Comparison of ENCODE assay signal across 20 cellular contexts in the genomic region with DNA sequence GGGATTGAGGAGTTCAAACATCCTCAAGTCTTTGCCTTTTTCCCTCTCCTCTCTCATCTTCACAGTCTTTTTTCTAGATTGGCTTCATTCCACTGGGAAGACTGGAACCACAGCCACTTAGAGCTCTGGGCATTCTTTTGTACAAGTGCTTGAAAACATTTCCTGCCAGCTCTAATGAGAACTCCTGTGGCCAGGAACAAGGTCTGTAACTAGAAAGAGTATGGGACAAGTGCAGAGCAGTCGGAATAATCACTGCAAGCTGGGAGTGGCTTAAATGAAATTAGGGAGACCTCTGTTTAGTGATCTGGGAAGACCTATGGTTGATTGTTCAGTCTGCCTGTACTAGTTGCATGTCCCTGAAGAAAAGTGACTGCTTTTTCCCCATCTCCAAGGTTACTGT. TPM values are rescaled to one million over a fixed set of nuclear protein-coding genes. Genes with fewer than 3 reads are reported as not detected.
A peak's percentile ranks its signal among the peaks of the same experiment; 100 is the strongest.
DNase-seq lines count a peak whose midpoint lies in the region; ATAC-seq, FAIRE-seq and TF ChIP-seq lines count a peak whose summit lies in the region.
"Had no signal": no experiment of that assay in that cellular context is flagged by ENCODE, and none has a peak within 500 bp of the region (broad histone marks: within the 10 kb centered on the region; RNA-seq: fewer than 3 reads in every experiment).

No MANE protein-coding gene starts in this region.

- H3K9me3 ChIP-seq in A673 (ENCODE audit: low read depth, low read length, poor library complexity, severe bottlenecking) (no peaks in the 10 kb centered on the region), astrocyte (ENCODE audit: insufficient read depth, low read depth, low read length) (no peaks in the 10 kb centered on the region), GM23248 (ENCODE audit: low read depth) (no peaks in the 10 kb centered on the region), spleen (no peaks in the 10 kb centered on the region)

- FAIRE-seq in astrocyte (lab: Jason Lieb, UNC), result no peak
- FAIRE-seq: GM12891, GM19239 had no signal

- WGBS in GM23248 (ENCODE audit: low coverage in 1 of 2, low lambda C conversion rate in 2 of 2, missing lambda C conversion rate in 2 of 2), 2 experiments, result 74 to 90% methylated on average over 1 of the region's 1 CpG
- WGBS in spleen, 5 donors, result 57 to 85% (median 73%) methylated on average over 1 of the region's 1 CpG

- TF ChIP-seq CTCF in A673 (conservative IDR thresholded peaks at IDR 0.05; ENCODE audit: low read depth, low read length) (no peak), GM23338 (conservative IDR thresholded peaks at IDR 0.05; ENCODE audit: low read depth in 2 of 2) (no peak), astrocyte (IDR thresholded peaks at IDR 0.05; ENCODE audit: insufficient read depth, low read depth, low read length) (no peak), spleen (IDR thresholded peaks at IDR 0.05 in 8 of 11, conservative IDR thresholded peaks at IDR 0.05 in 3 of 11) (no peak), HFFc6 (IDR thresholded peaks at IDR 0.05) (no peak)

- H3K36me3 ChIP-seq in A673 (ENCODE audit: insufficient read depth, low read length, poor library complexity, severe bottlenecking) (no peaks in the 10 kb centered on the region), GM23338 (ENCODE audit: insufficient read depth) (no peaks in the 10 kb centered on the region), astrocyte (ENCODE audit: insufficient read depth, low read length) (no peaks in the 10 kb centered on the region), GM23248 (ENCODE audit: low read depth) (no peaks in the 10 kb centered on the region), spleen (no peaks in the 10 kb centered on the region)

- no peaks in the 10 kb centered on the region for H3K36me3 Mint-ChIP-seq in GM23338 (ENCODE audit: low read depth)
- no peaks in the 10 kb centered on the region for H3K36me3 Mint-ChIP-seq in astrocyte (ENCODE audit: low read depth, unreplicated experiment)
- no peaks in the 10 kb centered on the region for H3K36me3 Mint-ChIP-seq in HFFc6 (ENCODE audit: low read depth)

- H3K4me1 ChIP-seq in A673 (ENCODE audit: insufficient read depth, low read length, poor library complexity, severe bottlenecking) (no peaks in the 10 kb centered on the region), GM23338 (ENCODE audit: insufficient read depth) (no peaks in the 10 kb centered on the region), astrocyte (ENCODE audit: insufficient read depth, low read length) (no peaks in the 10 kb centered on the region), GM23248 (ENCODE audit: insufficient read depth) (no peaks in the 10 kb centered on the region), spleen (no peaks in the 10 kb centered on the region)

- no peak overlapping the region for H3K4me2 ChIP-seq in GM23338
- no peak overlapping the region for H3K4me2 ChIP-seq in astrocyte (ENCODE audit: low read length)
- no peak overlapping the region for H3K4me2 ChIP-seq in GM23248 (ENCODE audit: unreplicated experiment)

- no peaks in the 10 kb centered on the region for H3K27me3 Mint-ChIP-seq in GM23338 (ENCODE audit: insufficient read depth, low read depth, poor library complexity)
- H3K27me3 Mint-ChIP-seq in astrocyte (ENCODE audit: low read depth, unreplicated experiment), result no peaks in the 10 kb centered on the region
- peaks cover 16% of the 10 kb centered on the region for H3K27me3 Mint-ChIP-seq in HFFc6 (ENCODE audit: insufficient read depth)

- in situ Hi-C loops in GM23248 (cut with MboI), result no loop called here

- no peak overlapping the region for H2AFZ ChIP-seq in GM23338
- no peak overlapping the region for H2AFZ ChIP-seq in astrocyte (ENCODE audit: low read depth, low read length)
- H2AFZ ChIP-seq in GM23248, result no peak overlapping the region

- H3K27ac ChIP-seq in A673 (ENCODE audit: low read depth, low read length, poor library complexity, severe bottlenecking), result no peak overlapping the region
- no peak overlapping the region for H3K27ac ChIP-seq in GM23338 (ENCODE audit: low read depth)
- H3K27ac ChIP-seq in astrocyte (ENCODE audit: low read depth, low read length), result no peak overlapping the region
- H3K27ac ChIP-seq in GM23248, result no peak overlapping the region
- no peak overlapping the region for H3K27ac ChIP-seq in spleen

- BruUV-seq in A673 (replicated peaks; lab: Mats Ljungman, UMichigan), result no TSS peak

- no peaks in the 10 kb centered on the region for H3K79me2 ChIP-seq in GM23338 (replicated peaks; ENCODE audit: insufficient read depth)
- H3K79me2 ChIP-seq in astrocyte (ENCODE audit: insufficient read depth, low read length), result no peaks in the 10 kb centered on the region
- no peaks in the 10 kb centered on the region for H3K79me2 ChIP-seq in GM23248 (ENCODE audit: insufficient read depth)

- no peak overlapping the region for H3K9ac ChIP-seq in astrocyte (ENCODE audit: low read length)
- H3K9ac ChIP-seq in GM23248, result no peak overlapping the region

- no peak for TF ChIP-seq POLR2A in spleen (IDR thresholded peaks at IDR 0.05)

- POLR2A ChIA-PET in A673 (lab: Charles Lee; ENCODE audit: low non-redundant PET), result no interaction called here

- H3K27me3 ChIP-seq in A673 (replicated peaks; ENCODE audit: insufficient read depth, low read depth, low read length, poor library complexity), result peaks cover 11% of the 10 kb centered on the region
- H3K27me3 ChIP-seq in GM23338 (ENCODE audit: insufficient read depth), result no peaks in the 10 kb centered on the region
- no peaks in the 10 kb centered on the region for H3K27me3 ChIP-seq in astrocyte (ENCODE audit: insufficient read depth, low read length)
- H3K27me3 ChIP-seq in GM23248 (replicated peaks; ENCODE audit: insufficient read depth), result no peaks in the 10 kb centered on the region
- no peaks in the 10 kb centered on the region for H3K27me3 ChIP-seq in spleen (replicated peaks in 1 of 7)

- DNase-seq in A673 (ENCODE audit: low spot score), result peak; percentile 9
- peak; percentile 13 for DNase-seq in GM23338 (ENCODE audit: low spot score)
- peak; percentile 10 for DNase-seq in astrocyte (ENCODE audit: low read depth)
- peak; percentile 70 for DNase-seq in islet precursor cell
- DNase-seq in GM23248, result no peak
- no peak for DNase-seq in spleen
- no peak for DNase-seq in HFFc6
- DNase-seq: C1 segment of cervical spinal cord; CD8-positive, alpha-beta memory T cell; DMS53; NCI-H187 treated with DMSO at 0.1 percent for 48 hours; NCI-H510A treated with DMSO at 0.1 percent for 48 hours; NCI-H82; PC-3; RPMI8226; SIG-M5 had no signal

- no peak overlapping the region for H3K4me3 Mint-ChIP-seq in GM23338
- H3K4me3 Mint-ChIP-seq in astrocyte (ENCODE audit: unreplicated experiment), result no peak overlapping the region
- no peak overlapping the region for H3K4me3 Mint-ChIP-seq in HFFc6
- H3K4me3 Mint-ChIP-seq: CD8-positive, alpha-beta memory T cell had no signal

- H3K9me2 ChIP-seq in GM23338 (ENCODE audit: insufficient read depth), result peaks cover 10% of the 10 kb centered on the region
- H3K9me2 ChIP-seq in GM23248 (ENCODE audit: insufficient read depth), result no peaks in the 10 kb centered on the region

- intact Hi-C loops in A673 (cut with micrococcal nuclease; ENCODE audit: unreplicated experiment) (no loop called here), spleen (cut with DNase I; ENCODE audit: low total_unique reads) (no loop called here)

- no peak overlapping the region for H3K4me3 ChIP-seq in A673 (ENCODE audit: low read depth, low read length, poor library complexity, severe bottlenecking)
- H3K4me3 ChIP-seq in GM23338, result no peak overlapping the region
- no peak overlapping the region for H3K4me3 ChIP-seq in astrocyte (ENCODE audit: insufficient read depth, low read depth, low read length)
- no peak overlapping the region for H3K4me3 ChIP-seq in GM23248
- H3K4me3 ChIP-seq in spleen, result no peak overlapping the region

- H3K27ac Mint-ChIP-seq in GM23338 (no peak overlapping the region), astrocyte (ENCODE audit: unreplicated experiment) (no peak overlapping the region), HFFc6 (no peak overlapping the region)

- H3K4me1 Mint-ChIP-seq in GM23338, result no peaks in the 10 kb centered on the region
- peaks cover 12% of the 10 kb centered on the region for H3K4me1 Mint-ChIP-seq in astrocyte (ENCODE audit: low read depth, unreplicated experiment)
- no peaks in the 10 kb centered on the region for H3K4me1 Mint-ChIP-seq in HFFc6 (ENCODE audit: low read depth)

- no peak for ATAC-seq in GM23338
- no peak for ATAC-seq in GM21717 (IDR thresholded peaks at IDR 0.05; ENCODE audit: unreplicated experiment)
- ATAC-seq: PC-3 had no signal

- CTCF ChIA-PET in A673 (lab: Charles Lee), result no interaction called here

- no peaks in the 10 kb centered on the region for H3K9me3 Mint-ChIP-seq in GM23338
- no peaks in the 10 kb centered on the region for H3K9me3 Mint-ChIP-seq in astrocyte (ENCODE audit: unreplicated experiment)
- no peaks in the 10 kb centered on the region for H3K9me3 Mint-ChIP-seq in HFFc6
- H3K9me3 Mint-ChIP-seq: CD8-positive, alpha-beta memory T cell had no signal

- H3F3A ChIP-seq in GM23338 (replicated peaks; ENCODE audit: low read depth), result no peaks in the 10 kb centered on the region
- H3F3A ChIP-seq in GM23248 (ENCODE audit: insufficient read depth), result no peaks in the 10 kb centered on the region

- no peaks in the 10 kb centered on the region for H4K20me1 ChIP-seq in GM23338 (replicated peaks; ENCODE audit: insufficient read depth)
- H4K20me1 ChIP-seq in astrocyte (ENCODE audit: insufficient read depth, low read length), result no peaks in the 10 kb centered on the region
- no peaks in the 10 kb centered on the region for H4K20me1 ChIP-seq in GM23248 (ENCODE audit: insufficient read depth)

TF ChIP-seq in GM23338, 12 proteins besides CTCF, POLR2A, EP300 and RAD21 (continues in another document):
- TF ChIP-seq ZNF331 (CRISPR knock-in tag; IDR thresholded peaks at IDR 0.05; ENCODE audit: low read depth) (no peak), EZH2 (IDR thresholded peaks at IDR 0.05; ENCODE audit: low read depth, unreplicated experiment) (no peak)

RNA-seq across cellular contexts. Expression of a gene that starts 41.0 kb away (rescaled TPM):
- total RNA-seq in A673 (2021) (13.6 and 18.8 TPM in 2 replicates), astrocyte (6.9 and 7.6 TPM in 2 replicates), spleen (10 to 100 TPM; 11.1 to 18.6 (median 12.4) TPM)
- total RNA-seq in GM23338 (2014; rRNA removed; shearing (Covaris generic)), result 8.9 and 11.4 TPM in 2 replicates
- polyA plus RNA-seq in GM23338 (2016; fragmentation: Nextera tagmentation; extraction: Ambion mirVana) (23.5 and 27.8 TPM in 2 replicates), GM23248 (2016; fragmentation: Nextera tagmentation; extraction: Ambion mirVana) (7.2 and 8.7 TPM in 2 replicates), spleen (1 to 10 TPM; 4.2 to 6.8 (median 6.0) TPM)
- total RNA-seq in GM23248 (2014; rRNA removed; shearing (Covaris generic)), result 2.0 and 2.4 TPM in 2 replicates
- 1 to 10 TPM; 3.3 to 6.2 (median 4.8) TPM for total RNA-seq in HFFc6 (2021; fragmentation: NEBNext Ultra II Directional; extraction: Animal tissue kit (Norgen Biotek cat#: 25700))

RNA-seq across cellular contexts. Expression of a gene that starts 47.7 kb away (rescaled TPM):
- total RNA-seq in A673 (2021) (not detected in 2 replicates), astrocyte (not detected in 2 replicates), spleen (not detected)
- 2.1 and 2.7 TPM in 2 replicates for total RNA-seq in GM23338 (2014; rRNA removed; shearing (Covaris generic))
- polyA plus RNA-seq in GM23338 (2016; fragmentation: Nextera tagmentation; extraction: Ambion mirVana) (2.3 and 2.8 TPM in 2 replicates), GM23248 (2016; fragmentation: Nextera tagmentation; extraction: Ambion mirVana) (0.08 and 0.23 TPM in 2 replicates), spleen (not detected)
- total RNA-seq in GM23248 (2014; rRNA removed; shearing (Covaris generic)), result not detected in 2 replicates
- not detected for total RNA-seq in HFFc6 (2021; fragmentation: NEBNext Ultra II Directional; extraction: Animal tissue kit (Norgen Biotek cat#: 25700))
- total RNA-seq: CD8-positive, alpha-beta memory T cell; H4 had no signal

Comparison
In these comparisons a context has a peak if more than half of its experiments do, and no peak if none do; other contexts are left out.
1. DNase-seq: peak in A673 (single experiment), GM23338 (single experiment), astrocyte (single experiment) and islet precursor cell (single experiment); none in GM23248 (single experiment), spleen (single experiment) and HFFc6 (single experiment).